ENCODE assay signal across 19 cellular contexts in the genomic region with DNA sequence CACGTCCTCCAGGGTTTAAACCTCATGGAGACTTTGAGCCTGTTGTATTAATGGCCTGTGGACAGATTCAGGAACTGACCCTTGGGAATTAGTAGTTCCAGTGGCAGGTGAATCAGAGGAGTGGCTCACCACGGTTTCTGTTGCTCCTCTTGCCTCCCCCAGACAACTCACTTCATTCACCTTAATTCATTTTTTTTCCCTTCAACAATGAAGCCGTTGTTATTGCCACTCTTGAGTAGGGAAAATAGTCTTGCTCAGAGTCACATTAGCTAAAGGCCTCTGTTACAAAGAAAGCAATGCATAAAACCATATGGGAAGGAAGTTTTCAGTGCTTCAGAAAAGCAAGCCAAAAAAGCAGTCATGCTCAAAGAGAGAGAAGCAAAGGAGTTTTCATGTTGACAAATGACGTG. TPM values are rescaled to one million over a fixed set of nuclear protein-coding genes. Genes with fewer than 3 reads are reported as not detected.
DNase-seq lines count a peak whose midpoint lies in the region; ATAC-seq and TF ChIP-seq lines count a peak whose summit lies in the region.
"Had no signal": no experiment of that assay in that cellular context is flagged by ENCODE, and none has a peak within 500 bp of the region (broad histone marks: within the 10 kb centered on the region; RNA-seq: fewer than 3 reads in every experiment).

No MANE protein-coding gene starts in this region.

- H3K27ac ChIP-seq in BLaER1 (no peak overlapping the region), osteoblast (ENCODE audit: low read depth, low read length) (peak overlapping the region; percentile 9)
- H3K27ac ChIP-seq: heart right ventricle, ovary, SK-N-MC, spleen had no signal

- H3K9me3 ChIP-seq in BLaER1: peaks cover 7% of the 10 kb centered on the region; the same call in 1 of the 2 replicates
- no peaks in the 10 kb centered on the region for H3K9me3 ChIP-seq in osteoblast (ENCODE audit: low read depth, low read length)
- H3K9me3 ChIP-seq: heart right ventricle, mucosa of descending colon, ovary, spleen had no signal

- no peak overlapping the region for H3K4me3 Mint-ChIP-seq in chondrocyte (ENCODE audit: unreplicated experiment)
- H3K4me3 Mint-ChIP-seq: activated CD8-positive, alpha-beta T cell treated with anti-CD3 and anti-CD28 coated beads, Interleukin-2, amount 10 ng/mL, durations not matched to agents 7 days and 5 days had no signal

- peaks cover 84% of the 10 kb centered on the region for H3K4me1 Mint-ChIP-seq in chondrocyte (ENCODE audit: low read depth)

- peaks cover 65% of the 10 kb centered on the region for H3K79me2 ChIP-seq in osteoblast (ENCODE audit: insufficient read depth, low read length)

- H3K36me3 ChIP-seq in BLaER1: peaks cover 33% of the 10 kb centered on the region; the same call in 1 of the 2 replicates
- H3K36me3 ChIP-seq in osteoblast (ENCODE audit: insufficient read depth, low read length): no peaks in the 10 kb centered on the region
- H3K36me3 ChIP-seq: heart right ventricle, ovary, spleen had no signal

- peak; percentile 64 to 74 for DNase-seq in NCI-H526 (lab: John Stamatoyannopoulos, UW)
- no peak for DNase-seq in chondrocyte (ENCODE audit: low spot score)
- DNase-seq in osteoblast (ENCODE audit: insufficient read length, low spot score, missing footprints): no peak
- DNase-seq in NCI-H510A (lab: John Stamatoyannopoulos, UW): no peak
- DNase-seq in activated CD4-positive, CD25-positive, alpha-beta regulatory T cell treated with anti-CD3 and anti-CD28 coated beads, Interleukin-2, amount 50 U/mL, for 72 hours: no peak
- DNase-seq: activated CD8-positive, alpha-beta T cell treated with anti-CD3 and anti-CD28 coated beads, Interleukin-2, amount 10 ng/mL, durations not matched to agents 7 days and 5 days; GDM1; heart right ventricle; KBM-7; mucosa of descending colon; NCI-H1417; NCI-H2227 treated with DMSO at 0.1 percent for 48 hours; ovary; spleen; stimulated activated naive CD4-positive, alpha-beta T cell had no signal

- H2AFZ ChIP-seq in osteoblast (ENCODE audit: low read length): no peak overlapping the region

- H3K4me1 ChIP-seq in BLaER1 (peaks cover 50% of the 10 kb centered on the region), osteoblast (ENCODE audit: insufficient read depth, low read length) (peaks cover 74% of the 10 kb centered on the region)

- no peak overlapping the region for H3K9ac ChIP-seq in BLaER1

- H4K20me1 ChIP-seq in BLaER1: peaks cover 100% of the 10 kb centered on the region
- H4K20me1 ChIP-seq in osteoblast (ENCODE audit: insufficient read depth, low read length): no peaks in the 10 kb centered on the region

- H3K9me3 Mint-ChIP-seq in chondrocyte (ENCODE audit: low read depth): no peaks in the 10 kb centered on the region

- H3K27ac Mint-ChIP-seq in chondrocyte (ENCODE audit: unreplicated experiment): peak overlapping the region; percentile 39
- H3K27ac Mint-ChIP-seq: activated CD8-positive, alpha-beta T cell treated with anti-CD3 and anti-CD28 coated beads, Interleukin-2, amount 10 ng/mL, durations not matched to agents 7 days and 5 days had no signal

- H3K4me3 ChIP-seq in BLaER1 (no peak overlapping the region), osteoblast (ENCODE audit: insufficient read depth, low read length) (no peak overlapping the region)
- H3K4me3 ChIP-seq: heart right ventricle, mucosa of descending colon, ovary, SK-N-MC, spleen had no signal

- H3K27me3 Mint-ChIP-seq in chondrocyte (ENCODE audit: low read depth): no peaks in the 10 kb centered on the region

- H3K4me2 ChIP-seq in BLaER1 (0 out of 2 replicates have a peak overlapping the region, but pooled peaks have one; percentile 5), osteoblast (ENCODE audit: insufficient read depth, low read length) (peak overlapping the region; percentile 10)

- no peaks in the 10 kb centered on the region for H3K36me3 Mint-ChIP-seq in chondrocyte (ENCODE audit: low read depth)

- no peak for TF ChIP-seq CTCF in chondrocyte (IDR thresholded peaks at IDR 0.05)
- no peak for TF ChIP-seq CTCF in osteoblast (IDR thresholded peaks at IDR 0.05; ENCODE audit: extremely low read depth, low read depth, low read length)

- ATAC-seq in HG02798 (IDR thresholded peaks at IDR 0.05; ENCODE audit: poor library complexity, unreplicated experiment) (no peak), GM18909 (IDR thresholded peaks at IDR 0.05; ENCODE audit: poor library complexity, unreplicated experiment) (no peak)
- ATAC-seq: activated CD8-positive, alpha-beta T cell treated with anti-CD3 and anti-CD28 coated beads, Interleukin-2, amount 10 ng/mL, durations not matched to agents 7 days and 5 days; heart right ventricle had no signal

- H3K27me3 ChIP-seq in BLaER1 (no peaks in the 10 kb centered on the region), osteoblast (ENCODE audit: insufficient read depth, low read length) (no peaks in the 10 kb centered on the region)
- H3K27me3 ChIP-seq: heart right ventricle, ovary, spleen had no signal

RNA-seq across cellular contexts. Expression of gene AMOTL1, which starts 22.6 kb away (rescaled TPM):
- 45.6 to 70.2 TPM (median 47.2 TPM) in 3 replicates for total RNA-seq in chondrocyte
- total RNA-seq in osteoblast: 53.6 and 54.2 TPM in 2 replicates

Comparison
In these comparisons a context has a peak if more than half of its experiments do, and no peak if none do; other contexts are left out.
1. DNase-seq: peak in NCI-H526 (2 of 2); none in chondrocyte (single experiment), osteoblast (single experiment), NCI-H510A (single experiment) and activated CD4-positive, CD25-positive, alpha-beta regulatory T cell treated with anti-CD3 and anti-CD28 coated beads, Interleukin-2, amount 50 U/mL, for 72 hours (single experiment).